17 cellular contexts compared by ENCODE assay signal in genomic region chr6:106963544-106963943, GRCh38.
"Had no signal": no experiment of that assay in that cellular context is flagged by ENCODE, and none has a peak within 500 bp of the region (broad histone marks: within the 10 kb centered on the region; RNA-seq: fewer than 3 reads in every experiment).

No MANE protein-coding gene starts in this region.

- H3K4me3 ChIP-seq: gastroesophageal sphincter, hepatocyte, pancreas, suprapubic skin had no signal

- H3K36me3 Mint-ChIP-seq: activated CD4-positive, alpha-beta memory T cell treated with anti-CD3 and anti-CD28 coated beads for 36 hours; activated naive CD4-positive, alpha-beta T cell treated with anti-CD3 and anti-CD28 coated beads, Interleukin-2, amount 50 U/mL, for 72 hours had no signal

- H3K4me3 Mint-ChIP-seq: activated CD4-positive, alpha-beta memory T cell treated with anti-CD3 and anti-CD28 coated beads for 36 hours; activated T-cell treated with anti-CD3 and anti-CD28 coated beads, Interleukin-2, amount 50 U/mL, for 4 hours had no signal

- H3K27ac Mint-ChIP-seq: activated CD4-positive, alpha-beta memory T cell treated with anti-CD3 and anti-CD28 coated beads for 36 hours; activated naive CD4-positive, alpha-beta T cell treated with anti-CD3 and anti-CD28 coated beads, Interleukin-2, amount 50 U/mL, for 72 hours had no signal

- H3K9me3 Mint-ChIP-seq: activated CD4-positive, alpha-beta memory T cell treated with anti-CD3 and anti-CD28 coated beads for 36 hours; activated naive CD4-positive, alpha-beta T cell treated with anti-CD3 and anti-CD28 coated beads, Interleukin-2, amount 50 U/mL, for 72 hours had no signal

- FAIRE-seq: kidney, pancreas had no signal

- H3K27me3 ChIP-seq: brain microvascular endothelial cell, hepatocyte, pancreas, suprapubic skin had no signal

- DNase-seq: activated CD4-positive, alpha-beta memory T cell treated with anti-CD3 and anti-CD28 coated beads for 36 hours; activated CD4-positive, CD25-positive, alpha-beta regulatory T cell treated with anti-CD3 and anti-CD28 coated beads, Interleukin-2, amount 50 U/mL, for 72 hours; activated effector memory CD4-positive, alpha-beta T cell treated with anti-CD3 and anti-CD28 coated beads, Interleukin-2, amount 50 U/mL, for 16 hours; activated T-cell treated with anti-CD3 and anti-CD28 coated beads, Interleukin-2, amount 50 U/mL, for 4 hours; amniotic stem cell; brain microvascular endothelial cell; effector memory CD4-positive, alpha-beta T cell; kidney; pancreas; retina; stimulated activated CD4-positive, alpha-beta T cell treated with anti-CD3 and anti-CD28 coated beads, Interleukin-4, amount 100 ng/mL, for 1 hour; stimulated activated CD8-positive, alpha-beta memory T cell treated with anti-CD3 and anti-CD28 coated beads, Interleukin-4, amount 100 ng/mL, for 48 hours; stimulated activated naive CD8-positive, alpha-beta T cell treated with anti-CD3 and anti-CD28 coated beads, Interleukin-15, Interleukin-2, amounts not matched to agents 100 U/mL and 50 U/mL, for 24 hours had no signal

- ATAC-seq: activated naive CD4-positive, alpha-beta T cell treated with anti-CD3 and anti-CD28 coated beads, Interleukin-2, amount 50 U/mL, for 72 hours; activated T-cell treated with anti-CD3 and anti-CD28 coated beads, Interleukin-2, amount 50 U/mL, for 4 hours; gastroesophageal sphincter; pancreas; stimulated activated naive CD8-positive, alpha-beta T cell treated with anti-CD3 and anti-CD28 coated beads, Interleukin-15, Interleukin-2, amounts not matched to agents 100 U/mL and 50 U/mL, for 24 hours had no signal

- H3K27ac ChIP-seq: brain microvascular endothelial cell, gastroesophageal sphincter, hepatocyte, pancreas, suprapubic skin had no signal
